In genomic region chr13:51452391-51453307, GRCh38 we compare ENCODE assay signal across 8 cellular contexts. TPM values are rescaled to one million over a fixed set of nuclear protein-coding genes. Genes with fewer than 3 reads are reported as not detected.
DNase-seq lines count a peak whose midpoint lies in the region; ATAC-seq and TF ChIP-seq lines count a peak whose summit lies in the region.

Gene INTS6 (minus strand): TSS chr13:51453036. CDS start chr13:51452525, 511 bp downstream.

- CTCF ChIA-PET in CD8-positive, alpha-beta T cell (lab: Charles Lee) = interaction anchor here (1.0 to 1.3 kb wide), 2 partner anchors 345 to 363 kb away, joined by 3 to 4 read pairs; no protein-coding TSS in a partner anchor

- peak within 1 kb of the TSS; percentile 99 for H3K27ac Mint-ChIP-seq in CD8-positive, alpha-beta T cell

- H3K4me1 Mint-ChIP-seq in CD8-positive, alpha-beta T cell (ENCODE audit: low read depth) = peaks cover 55% of the 10 kb centered on the region

- ATAC-seq in CD8-positive, alpha-beta T cell = peak; percentile 83
- ATAC-seq in GM19467 (IDR thresholded peaks at IDR 0.05; ENCODE audit: unreplicated experiment) = peak; percentile 56
- ATAC-seq in lower lobe of right lung = peak; percentile 93 to 96

- no peaks in the 10 kb centered on the region for H3K9me3 Mint-ChIP-seq in CD8-positive, alpha-beta T cell

- no peaks in the 10 kb centered on the region for H3K9me3 ChIP-seq in CD8-positive, alpha-beta T cell (ENCODE audit: low read length)
- H3K9me3 ChIP-seq in lower lobe of right lung = no peaks in the 10 kb centered on the region

- POLR2A ChIA-PET in CD8-positive, alpha-beta T cell (lab: Charles Lee) = interaction anchor here (0.7 to 5.3 kb wide), 36 partner anchors 9 to 1660 kb away, joined by 3 to 38 read pairs (median 6); partner anchors contain the start of genes KPNA3 and WDFY2

- peaks cover 8% of the 10 kb centered on the region for H3K36me3 ChIP-seq in CD8-positive, alpha-beta T cell (ENCODE audit: insufficient read depth, low read length)
- peaks cover 36% of the 10 kb centered on the region for H3K36me3 ChIP-seq in lower lobe of right lung

- DNase-seq in CD8-positive, alpha-beta T cell = peak; percentile 98 to 99 (median 98)
- DNase-seq in HS-27A (ENCODE audit: low read depth) (peak; percentile 84), NK-92 (lab: John Stamatoyannopoulos, UW; ENCODE audit: unreplicated experiment) (peak; percentile 96), lower lobe of right lung (peak; percentile 99)
- peak; percentile 97 for DNase-seq in activated CD8-positive, alpha-beta memory T cell treated with anti-CD3 and anti-CD28 coated beads for 1 hour (ENCODE audit: extremely low read depth in 1 of 2, low read depth in 1 of 2)
- DNase-seq in effector CD4-positive, alpha-beta T cell = peak; percentile 98
- peak; percentile 95 to 98 (median 97) for DNase-seq in stimulated activated CD4-positive, alpha-beta T cell treated with anti-CD3 and anti-CD28 coated beads, TNF-alpha, amount 100 ng/mL, for 24 hours (ENCODE audit: low read depth in 3 of 3)

- H3K4me1 ChIP-seq in CD8-positive, alpha-beta T cell (ENCODE audit: insufficient read depth, low read length) = peaks cover 31% of the 10 kb centered on the region
- peaks cover 31% of the 10 kb centered on the region for H3K4me1 ChIP-seq in lower lobe of right lung

- intact Hi-C loops in CD8-positive, alpha-beta T cell (cut with DNase I, micrococcal nuclease) = loop anchor here (1.0 to 10.0 kb wide), 11 partner anchors 132 to 1868 kb away; partner anchors contain the start of genes WDFY2 (in 2 of the 2), ALG11 (in 1 of the 2), CKAP2 (in 1 of the 2) and DHRS12 (in 1 of the 2)
- intact Hi-C loops in lower lobe of right lung (cut with DNase I) = loop anchor here (10.0 kb wide), 1 partner anchor 132 kb away; the partner anchor contains the start of gene WDFY2

- H3K27me3 Mint-ChIP-seq in CD8-positive, alpha-beta T cell (ENCODE audit: low read depth) = no peaks in the 10 kb centered on the region

- no peaks in the 10 kb centered on the region for H3K27me3 ChIP-seq in CD8-positive, alpha-beta T cell (ENCODE audit: insufficient read depth, low read length)
- no peaks in the 10 kb centered on the region for H3K27me3 ChIP-seq in lower lobe of right lung (ENCODE audit: low read depth)

- peak within 1 kb of the TSS; percentile 83 for H3K4me3 ChIP-seq in CD8-positive, alpha-beta T cell (ENCODE audit: low read depth, low read length)
- peak within 1 kb of the TSS; percentile 94 for H3K4me3 ChIP-seq in lower lobe of right lung

- peaks cover 54% of the 10 kb centered on the region for H3K36me3 Mint-ChIP-seq in CD8-positive, alpha-beta T cell

- H3K27ac ChIP-seq in CD8-positive, alpha-beta T cell (ENCODE audit: low read depth, low read length) = peak within 1 kb of the TSS; percentile 91
- H3K27ac ChIP-seq in lower lobe of right lung = peak within 1 kb of the TSS; percentile 98

- H3K4me3 Mint-ChIP-seq in CD8-positive, alpha-beta T cell = peak within 1 kb of the TSS; percentile 97

- TF ChIP-seq CTCF in CD8-positive, alpha-beta T cell (IDR thresholded peaks at IDR 0.05) = no peak
- no peak for TF ChIP-seq CTCF in lower lobe of right lung (IDR thresholded peaks at IDR 0.05)

RNA-seq across cellular contexts. Expression of gene INTS6, which starts in this region (rescaled TPM):
- total RNA-seq in CD8-positive, alpha-beta T cell = 10 to 100 TPM; 49.5 to 50.0 TPM
- 29.5 TPM for total RNA-seq in lower lobe of right lung

Comparison
In these comparisons a context has a peak if more than half of its experiments do, and no peak if none do; other contexts are left out.
1. Peak in every context shown above with its lines: DNase-seq, ATAC-seq, H3K4me3 ChIP-seq and H3K27ac ChIP-seq.